23 cellular contexts compared by ENCODE assay signal in the genomic region with DNA sequence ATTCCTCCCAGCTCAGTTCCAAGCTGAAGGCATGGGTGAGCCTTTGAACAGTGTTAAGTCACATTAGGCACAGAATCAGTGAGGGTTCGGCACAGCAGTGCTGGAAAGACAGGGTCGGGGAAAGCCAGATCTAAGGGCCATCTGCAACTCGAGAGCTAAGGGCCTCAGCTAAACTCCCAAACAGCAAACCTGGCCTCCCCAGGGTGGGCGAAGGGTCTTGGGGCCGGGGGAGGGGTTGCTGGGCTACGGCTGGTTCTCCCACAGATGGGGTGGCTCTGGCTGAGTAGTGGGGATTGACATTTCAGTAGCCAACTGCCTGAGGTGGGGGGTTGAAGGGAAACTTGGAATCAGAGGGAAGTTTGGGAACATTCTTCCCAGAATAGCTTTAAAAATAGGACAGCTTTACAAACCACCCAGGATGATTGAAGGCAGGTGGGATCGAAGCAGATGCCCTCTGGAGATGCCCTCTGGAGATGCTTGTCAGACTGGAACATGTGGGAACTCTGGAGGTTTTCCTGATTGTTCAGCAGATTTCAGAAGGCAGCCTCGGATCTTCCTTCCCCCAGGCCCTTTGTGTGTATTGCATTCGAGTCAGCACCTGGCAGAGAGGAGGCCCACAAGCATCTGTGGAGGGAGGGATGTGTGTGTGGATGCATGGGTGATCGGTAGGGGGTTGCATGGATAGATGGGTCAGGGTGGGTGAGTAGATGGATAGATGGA.
DNase-seq lines count a peak whose midpoint lies in the region; ATAC-seq and TF ChIP-seq lines count a peak whose summit lies in the region.
"Had no signal": no experiment of that assay in that cellular context is flagged by ENCODE, and none has a peak within 500 bp of the region (broad histone marks: within the 10 kb centered on the region; RNA-seq: fewer than 3 reads in every experiment).

No MANE protein-coding gene starts in this region.

- peaks cover 0 to 63% of the 10 kb centered on the region in 2 donors for H3K4me1 ChIP-seq in right atrium auricular region
- H3K4me1 ChIP-seq: breast epithelium had no signal

- no peaks in the 10 kb centered on the region for H3K9me3 ChIP-seq in right atrium auricular region
- H3K9me3 ChIP-seq: BLaER1, breast epithelium, right lobe of liver had no signal

- no peaks in the 10 kb centered on the region for H3K27me3 ChIP-seq in right atrium auricular region
- H3K27me3 ChIP-seq: BLaER1, breast epithelium, right lobe of liver had no signal

- peak overlapping the region; percentile 57 to 59 for H3K27ac ChIP-seq in right atrium auricular region
- H3K27ac ChIP-seq: BLaER1, breast epithelium, right lobe of liver had no signal

- intact Hi-C loops in cardiac septum (cut with DNase I), result loop anchor here (5.0 kb wide), 1 partner anchor 48 kb away; no protein-coding TSS in a partner anchor
- intact Hi-C loops in Right ventricle myocardium inferior (cut with DNase I), result no loop called here

- ATAC-seq in Right ventricle myocardium inferior (no peak), GM18517 (IDR thresholded peaks at IDR 0.05; ENCODE audit: unreplicated experiment) (no peak), GM18520 (IDR thresholded peaks at IDR 0.05; ENCODE audit: unreplicated experiment) (no peak)
- ATAC-seq: activated CD4-positive, CD25-positive, alpha-beta regulatory T cell treated with anti-CD3 and anti-CD28 coated beads, Interleukin-2, amount 50 U/mL, for 24 hours; GM23338; right lobe of liver had no signal

- H3K4me3 ChIP-seq in right atrium auricular region, result no peak overlapping the region
- H3K4me3 ChIP-seq: BLaER1, breast epithelium, GM23338, right lobe of liver had no signal

- TF ChIP-seq CTCF in right atrium auricular region (IDR thresholded peaks at IDR 0.05), result no peak

- DNase-seq in cardiac septum (ENCODE audit: low spot score) (peak; percentile 35), Right ventricle myocardium inferior (ENCODE audit: missing footprints) (no peak), right atrium auricular region (ENCODE audit: low spot score) (no peak), putamen (ENCODE audit: low spot score) (peak; percentile 37), NOMO-1 (lab: John Stamatoyannopoulos, UW; ENCODE audit: unreplicated experiment in 2 of 2) (no peak)
- DNase-seq: ACHN; activated CD4-positive, alpha-beta memory T cell treated with anti-CD3 and anti-CD28 coated beads for 36 hours; GDM1; IMR-90; NCI-H1105; NCI-H2029; NCI-H345; NCI-H774; nucleus accumbens; SHP77; stimulated activated CD8-positive, alpha-beta memory T cell treated with anti-CD3 and anti-CD28 coated beads, Interleukin-4, amount 100 ng/mL, for 48 hours had no signal

- H3K36me3 ChIP-seq in right atrium auricular region, result no peaks in the 10 kb centered on the region
- H3K36me3 ChIP-seq: breast epithelium had no signal

Comparison
In these comparisons a context has a peak if more than half of its experiments do, and no peak if none do; other contexts are left out.
1. DNase-seq: peak in cardiac septum (single experiment) and putamen (single experiment); none in Right ventricle myocardium inferior (single experiment), right atrium auricular region (single experiment) and NOMO-1 (0 of 2).